In the genomic region with DNA sequence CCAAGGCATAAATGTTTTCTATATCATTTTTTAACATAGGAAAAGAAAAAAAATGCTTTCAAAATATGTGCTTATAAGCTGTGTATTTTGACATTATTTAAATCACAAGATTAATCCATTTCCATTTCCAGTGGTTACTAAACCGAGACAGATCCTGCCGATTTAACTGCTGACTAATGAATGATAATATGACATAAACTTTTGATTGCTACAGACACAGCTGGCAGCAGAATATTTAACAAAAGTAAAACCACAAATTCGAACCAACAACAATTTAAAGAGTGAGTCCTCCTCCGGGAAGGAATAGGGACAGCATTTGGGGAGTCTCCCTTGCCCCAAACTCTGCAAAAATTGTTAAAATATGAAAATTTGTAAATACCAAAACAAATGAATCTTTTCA, we compare ENCODE assay signal across 16 cellular contexts.
"Had no signal": no experiment of that assay in that cellular context is flagged by ENCODE, and none has a peak within 500 bp of the region (broad histone marks: within the 10 kb centered on the region; RNA-seq: fewer than 3 reads in every experiment).

No MANE protein-coding gene starts in this region.

- H3K9me3 ChIP-seq: esophagus squamous epithelium, gastrocnemius medialis, mucosa of descending colon, suprapubic skin, thyroid gland had no signal

- H3K27me3 ChIP-seq: esophagus squamous epithelium, gastrocnemius medialis, suprapubic skin, thyroid gland had no signal

- FAIRE-seq: colon, urothelium cell line had no signal

- ATAC-seq: gastrocnemius medialis; left lobe of liver; mucosa of descending colon; natural killer cell; right cardiac atrium; stimulated activated naive CD8-positive, alpha-beta T cell treated with anti-CD3 and anti-CD28 coated beads, Interleukin-15, Interleukin-2, amounts not matched to agents 100 U/mL and 50 U/mL, for 24 hours had no signal

- H3K4me1 ChIP-seq: esophagus squamous epithelium, gastrocnemius medialis, suprapubic skin, thyroid gland had no signal

- H3K4me3 ChIP-seq: esophagus squamous epithelium, gastrocnemius medialis, mucosa of descending colon, smooth muscle cell, suprapubic skin, thyroid gland had no signal

- DNase-seq: dermis blood vessel endothelial cell; esophagus squamous epithelium; gastrocnemius medialis; glutamatergic neuron; islet precursor cell; mucosa of descending colon; natural killer cell; right cardiac atrium; stimulated activated CD4-positive, alpha-beta T cell treated with anti-CD3 and anti-CD28 coated beads, Interleukin-2, amount 100 ng/mL, for 48 hours; stimulated activated naive CD8-positive, alpha-beta T cell treated with anti-CD3 and anti-CD28 coated beads, Interleukin-15, Interleukin-2, amounts not matched to agents 100 U/mL and 50 U/mL, for 24 hours had no signal

- H3K36me3 ChIP-seq: esophagus squamous epithelium, gastrocnemius medialis, suprapubic skin, thyroid gland had no signal
